Comparison of ENCODE assay signal across 17 cellular contexts in the genomic region with DNA sequence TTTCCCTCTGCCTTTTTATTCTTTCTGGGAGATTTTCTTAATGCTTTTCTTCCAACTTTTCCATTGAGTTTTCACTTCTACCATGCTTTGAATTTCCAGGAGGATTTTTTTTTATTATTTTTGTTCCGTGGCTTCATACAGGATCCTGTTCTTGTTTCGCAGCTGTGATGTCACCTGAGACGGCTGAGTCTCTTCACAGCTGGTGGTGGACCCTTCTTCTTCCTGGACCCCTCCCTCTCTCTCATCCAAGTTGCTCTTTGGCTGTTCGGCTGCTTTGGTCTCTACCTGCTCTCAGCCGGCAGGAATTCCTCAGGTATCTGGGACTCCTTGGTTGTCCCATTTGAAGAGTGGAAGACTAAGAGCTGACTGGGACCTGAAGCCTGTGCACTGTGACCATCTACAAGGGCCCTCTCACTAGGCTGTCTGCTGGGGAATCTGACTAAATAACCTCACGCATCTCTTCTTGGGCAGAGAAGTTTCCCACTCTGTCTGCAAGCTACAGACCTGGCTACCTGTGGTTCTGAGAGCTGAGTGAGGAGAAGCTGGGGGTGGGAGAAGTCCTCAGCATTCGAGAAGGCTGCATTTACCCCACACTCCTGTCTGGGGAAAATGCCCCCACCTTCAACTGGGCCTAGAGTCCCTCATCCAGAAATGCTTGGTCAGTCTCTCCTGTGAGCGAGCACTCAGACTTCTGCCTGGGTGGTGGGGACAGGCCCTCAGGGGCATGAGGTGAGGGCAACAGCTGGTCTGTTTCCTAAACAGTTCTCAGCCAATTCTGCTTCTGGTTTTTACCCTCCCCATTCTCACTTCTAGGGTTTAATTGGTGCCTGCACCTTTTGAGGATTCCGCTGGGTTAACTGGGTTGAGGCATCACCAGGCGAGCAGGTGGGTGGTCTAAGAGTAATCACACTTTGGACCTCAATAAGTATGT.
DNase-seq lines count a peak whose midpoint lies in the region; ATAC-seq and TF ChIP-seq lines count a peak whose summit lies in the region.
"Had no signal": no experiment of that assay in that cellular context is flagged by ENCODE, and none has a peak within 500 bp of the region (broad histone marks: within the 10 kb centered on the region; RNA-seq: fewer than 3 reads in every experiment).

No MANE protein-coding gene starts in this region.

- H3K4me3 Mint-ChIP-seq in T-helper 2 cell treated with Interferon-gamma antibody and Interleukin-4, amounts not matched to agents 5 μg/mL and 100 μg/mL, for 36 hours = no peak overlapping the region
- H3K4me3 Mint-ChIP-seq in GM23338 = no peak overlapping the region
- H3K4me3 Mint-ChIP-seq in activated naive CD8-positive, alpha-beta T cell treated with anti-CD3 and anti-CD28 coated beads, Interleukin-2, amount 10 ng/mL, durations not matched to agents 7 days and 5 days = no peak overlapping the region
- H3K4me3 Mint-ChIP-seq in naive thymus-derived CD8-positive, alpha-beta T cell = peak overlapping the region in 2 of 10 donors; percentile 32 to 38
- H3K4me3 Mint-ChIP-seq: neural progenitor cell had no signal

- no peaks in the 10 kb centered on the region for H3K79me2 ChIP-seq in GM23338 (replicated peaks; ENCODE audit: insufficient read depth)

- DNase-seq in T-helper 2 cell treated with Interferon-gamma antibody and Interleukin-4, amounts not matched to agents 5 μg/mL and 100 μg/mL, for 36 hours (ENCODE audit: low spot score) = no peak
- DNase-seq in T-helper 2 cell = no peak
- DNase-seq in GM23338 (ENCODE audit: low spot score) = no peak
- no peak for DNase-seq in activated naive CD8-positive, alpha-beta T cell treated with anti-CD3 and anti-CD28 coated beads, Interleukin-2, amount 10 ng/mL, durations not matched to agents 7 days and 5 days
- no peak for DNase-seq in naive thymus-derived CD8-positive, alpha-beta T cell
- no peak for DNase-seq in H4 (ENCODE audit: low spot score)
- DNase-seq in kidney glomerular epithelial cell (lab: John Stamatoyannopoulos, UW) = no peak
- DNase-seq in SKM-1 (lab: John Stamatoyannopoulos, UW; ENCODE audit: unreplicated experiment) = no peak
- DNase-seq: H7; mesendoderm; NCI-H1436; NCI-H82; stimulated activated CD8-positive, alpha-beta memory T cell treated with anti-CD3 and anti-CD28 coated beads, Interleukin-4, amount 100 ng/mL, for 48 hours had no signal

- ATAC-seq in GM23338 = peak; percentile 43
- no peak for ATAC-seq in activated naive CD8-positive, alpha-beta T cell treated with anti-CD3 and anti-CD28 coated beads, Interleukin-2, amount 10 ng/mL, durations not matched to agents 7 days and 5 days (ENCODE audit: low read depth)
- ATAC-seq in naive thymus-derived CD8-positive, alpha-beta T cell = no peak
- ATAC-seq: Panc1 had no signal

- peaks cover 5% of the 10 kb centered on the region; the same call in 1 of the 2 replicates for H3K4me1 ChIP-seq in GM23338 (ENCODE audit: insufficient read depth)
- H3K4me1 ChIP-seq: neural progenitor cell had no signal

- H3K4me2 ChIP-seq in GM23338 = no peak overlapping the region
- H3K4me2 ChIP-seq: neural progenitor cell had no signal

- H3K9me2 ChIP-seq in GM23338 (ENCODE audit: insufficient read depth) = no peaks in the 10 kb centered on the region

- H4K20me1 ChIP-seq in GM23338 (replicated peaks; ENCODE audit: insufficient read depth) = no peaks in the 10 kb centered on the region; the same call in 1 of the 2 replicates

- no peaks in the 10 kb centered on the region for H3K27me3 ChIP-seq in GM23338 (ENCODE audit: insufficient read depth)
- H3K27me3 ChIP-seq: neural progenitor cell had no signal

- no peaks in the 10 kb centered on the region for H3F3A ChIP-seq in GM23338 (replicated peaks; ENCODE audit: low read depth)

- peak overlapping the region; percentile 70 for H3K27ac Mint-ChIP-seq in T-helper 2 cell treated with Interferon-gamma antibody and Interleukin-4, amounts not matched to agents 5 μg/mL and 100 μg/mL, for 36 hours
- H3K27ac Mint-ChIP-seq in GM23338 = peak overlapping the region; percentile 26; the same call in 1 of the 2 replicates
- peak overlapping the region; percentile 48 for H3K27ac Mint-ChIP-seq in activated naive CD8-positive, alpha-beta T cell treated with anti-CD3 and anti-CD28 coated beads, Interleukin-2, amount 10 ng/mL, durations not matched to agents 7 days and 5 days
- peak overlapping the region; percentile 28 to 80 (median 47) for H3K27ac Mint-ChIP-seq in naive thymus-derived CD8-positive, alpha-beta T cell
- H3K27ac Mint-ChIP-seq: neural progenitor cell had no signal

- TF ChIP-seq CTCF in GM23338 (conservative IDR thresholded peaks at IDR 0.05; ENCODE audit: low read depth in 2 of 2) = no peak

- H3K9me3 Mint-ChIP-seq in T-helper 2 cell treated with Interferon-gamma antibody and Interleukin-4, amounts not matched to agents 5 μg/mL and 100 μg/mL, for 36 hours = no peaks in the 10 kb centered on the region
- no peaks in the 10 kb centered on the region for H3K9me3 Mint-ChIP-seq in GM23338
- no peaks in the 10 kb centered on the region for H3K9me3 Mint-ChIP-seq in activated naive CD8-positive, alpha-beta T cell treated with anti-CD3 and anti-CD28 coated beads, Interleukin-2, amount 10 ng/mL, durations not matched to agents 7 days and 5 days
- H3K9me3 Mint-ChIP-seq in naive thymus-derived CD8-positive, alpha-beta T cell = no peaks in the 10 kb centered on the region
- H3K9me3 Mint-ChIP-seq: neural progenitor cell had no signal

- H2AFZ ChIP-seq in GM23338 = no peak overlapping the region
- H2AFZ ChIP-seq: neural progenitor cell had no signal

- H3K27me3 Mint-ChIP-seq in T-helper 2 cell treated with Interferon-gamma antibody and Interleukin-4, amounts not matched to agents 5 μg/mL and 100 μg/mL, for 36 hours (ENCODE audit: low read depth) = no peaks in the 10 kb centered on the region
- peaks cover 2% of the 10 kb centered on the region for H3K27me3 Mint-ChIP-seq in GM23338 (ENCODE audit: insufficient read depth, low read depth, poor library complexity)
- H3K27me3 Mint-ChIP-seq in activated naive CD8-positive, alpha-beta T cell treated with anti-CD3 and anti-CD28 coated beads, Interleukin-2, amount 10 ng/mL, durations not matched to agents 7 days and 5 days = no peaks in the 10 kb centered on the region
- no peaks in the 10 kb centered on the region for H3K27me3 Mint-ChIP-seq in naive thymus-derived CD8-positive, alpha-beta T cell

- H3K36me3 ChIP-seq in GM23338 (ENCODE audit: insufficient read depth) = no peaks in the 10 kb centered on the region
- H3K36me3 ChIP-seq: neural progenitor cell had no signal

- H3K4me3 ChIP-seq in GM23338 = no peak overlapping the region
- H3K4me3 ChIP-seq: neural progenitor cell, SK-N-MC had no signal

- peaks cover 4% of the 10 kb centered on the region for H3K4me1 Mint-ChIP-seq in T-helper 2 cell treated with Interferon-gamma antibody and Interleukin-4, amounts not matched to agents 5 μg/mL and 100 μg/mL, for 36 hours (ENCODE audit: low read depth)
- H3K4me1 Mint-ChIP-seq in GM23338 = peaks cover 24% of the 10 kb centered on the region
- no peaks in the 10 kb centered on the region for H3K4me1 Mint-ChIP-seq in activated naive CD8-positive, alpha-beta T cell treated with anti-CD3 and anti-CD28 coated beads, Interleukin-2, amount 10 ng/mL, durations not matched to agents 7 days and 5 days
- peaks cover 3 to 16% (median 12%) of the 10 kb centered on the region in 4 donors for H3K4me1 Mint-ChIP-seq in naive thymus-derived CD8-positive, alpha-beta T cell
- H3K4me1 Mint-ChIP-seq: neural progenitor cell had no signal

- no peak overlapping the region for H3K27ac ChIP-seq in GM23338 (ENCODE audit: low read depth)
- H3K27ac ChIP-seq: C4-2B, neural progenitor cell, SK-N-MC had no signal

- H3K36me3 Mint-ChIP-seq in T-helper 2 cell treated with Interferon-gamma antibody and Interleukin-4, amounts not matched to agents 5 μg/mL and 100 μg/mL, for 36 hours (ENCODE audit: low read depth) = peaks cover 63% of the 10 kb centered on the region
- peaks cover 13% of the 10 kb centered on the region for H3K36me3 Mint-ChIP-seq in GM23338 (ENCODE audit: low read depth)
- peaks cover 18% of the 10 kb centered on the region for H3K36me3 Mint-ChIP-seq in activated naive CD8-positive, alpha-beta T cell treated with anti-CD3 and anti-CD28 coated beads, Interleukin-2, amount 10 ng/mL, durations not matched to agents 7 days and 5 days
- H3K36me3 Mint-ChIP-seq in naive thymus-derived CD8-positive, alpha-beta T cell = peaks cover 0 to 94% (median 8%) of the 10 kb centered on the region in 3 donors

- POLR2A ChIA-PET in activated naive CD8-positive, alpha-beta T cell treated with anti-CD3 and anti-CD28 coated beads, Interleukin-2, amount 10 ng/mL, durations not matched to agents 7 days and 5 days (lab: Charles Lee) = no interaction called here
- POLR2A ChIA-PET in naive thymus-derived CD8-positive, alpha-beta T cell (lab: Charles Lee) = interaction anchor here (0.6 kb wide), 1 partner anchor 116 kb away, joined by 3 read pairs; no protein-coding TSS in a partner anchor

TF ChIP-seq in GM23338, 12 proteins besides CTCF, POLR2A, EP300 and RAD21 (continues in another document):
- TF ChIP-seq JUNB (IDR thresholded peaks at IDR 0.05; ENCODE audit: unreplicated experiment) (no peak), CREB1 (CRISPR knock-in tag; IDR thresholded peaks at IDR 0.05; ENCODE audit: low read depth) (no peak), EZH2 (IDR thresholded peaks at IDR 0.05; ENCODE audit: low read depth, unreplicated experiment) (no peak), EZH2phosphoT487 (IDR thresholded peaks at IDR 0.05; ENCODE audit: unreplicated experiment) (no peak)
- TF ChIP-seq, protein P1, sequence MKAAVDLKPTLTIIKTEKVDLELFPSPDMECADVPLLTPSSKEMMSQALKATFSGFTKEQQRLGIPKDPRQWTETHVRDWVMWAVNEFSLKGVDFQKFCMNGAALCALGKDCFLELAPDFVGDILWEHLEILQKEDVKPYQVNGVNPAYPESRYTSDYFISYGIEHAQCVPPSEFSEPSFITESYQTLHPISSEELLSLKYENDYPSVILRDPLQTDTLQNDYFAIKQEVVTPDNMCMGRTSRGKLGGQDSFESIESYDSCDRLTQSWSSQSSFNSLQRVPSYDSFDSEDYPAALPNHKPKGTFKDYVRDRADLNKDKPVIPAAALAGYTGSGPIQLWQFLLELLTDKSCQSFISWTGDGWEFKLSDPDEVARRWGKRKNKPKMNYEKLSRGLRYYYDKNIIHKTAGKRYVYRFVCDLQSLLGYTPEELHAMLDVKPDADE (IDR thresholded peaks at IDR 0.05) = no peak
